Comparison of ENCODE assay signal across 8 cellular contexts in genomic region chr3:197309528-197310361, GRCh38. TPM values are rescaled to one million over a fixed set of nuclear protein-coding genes. Genes with fewer than 3 reads are reported as not detected.
A peak's percentile ranks its signal among the peaks of the same experiment; 100 is the strongest.
DNase-seq lines count a peak whose midpoint lies in the region; ATAC-seq, FAIRE-seq and TF ChIP-seq lines count a peak whose summit lies in the region.

No MANE protein-coding gene starts in this region.

- H3K4me1 Mint-ChIP-seq in CD8-positive, alpha-beta T cell (ENCODE audit: low read depth): peaks cover 10% of the 10 kb centered on the region

- H3K4me2 ChIP-seq in HepG2 (ENCODE audit: low read depth, low read length): no peak overlapping the region

- no peak overlapping the region for H3K9ac ChIP-seq in HepG2 (ENCODE audit: insufficient read depth, low read depth, low read length)

- H3K27ac ChIP-seq in body of pancreas (no peak overlapping the region), HepG2 (ENCODE audit: extremely low read length, insufficient read depth, low read length) (no peak overlapping the region)
- H3K27ac ChIP-seq in CD8-positive, alpha-beta T cell (ENCODE audit: low read depth, low read length): no peak overlapping the region

- no peaks in the 10 kb centered on the region for H3K9me3 Mint-ChIP-seq in CD8-positive, alpha-beta T cell

- WGBS in body of pancreas, 2 donors: 49 to 52% methylated on average over 5 of the region's 5 CpGs
- 40% methylated on average over 5 of the region's 5 CpGs for WGBS in HepG2 (ENCODE audit: low lambda C conversion rate)

- no peak overlapping the region for H3K4me3 Mint-ChIP-seq in CD8-positive, alpha-beta T cell

- intact Hi-C loops in body of pancreas (cut with DNase I): no loop called here
- intact Hi-C loops in HepG2 (cut with micrococcal nuclease; ENCODE audit: unreplicated experiment): no loop called here
- intact Hi-C loops in CD8-positive, alpha-beta T cell (cut with DNase I, micrococcal nuclease): no loop called here
- intact Hi-C loops in head of caudate nucleus (cut with DNase I): no loop called here

- FAIRE-seq in HepG2 (lab: Jason Lieb, UNC): no peak

- ATAC-seq in body of pancreas (peak; percentile 68), HepG2 (peak; percentile 53; the same call in 2 of the 3 replicates), HG02588 (IDR thresholded peaks at IDR 0.05; ENCODE audit: unreplicated experiment) (no peak)
- ATAC-seq in CD8-positive, alpha-beta T cell: no peak

- peaks cover 6% of the 10 kb centered on the region for H3K27me3 Mint-ChIP-seq in CD8-positive, alpha-beta T cell (ENCODE audit: low read depth)

- no TSS peak for BruUV-seq in HepG2 (replicated peaks; lab: Mats Ljungman, UMichigan)

- CTCF ChIA-PET in HepG2 (lab: Yijun Ruan, JAX; ENCODE audit: low intra/inter-chr PET ratio, low total read pairs): no interaction called here
- CTCF ChIA-PET in CD8-positive, alpha-beta T cell (lab: Charles Lee): no interaction called here

- H3K4me3 ChIP-seq in body of pancreas: no peak overlapping the region
- H3K4me3 ChIP-seq in HepG2 (replicated peaks in 1 of 3; ENCODE audit: insufficient read depth in 1 of 3, low read depth in 2 of 3, low read length in 3 of 3): no peak overlapping the region
- no peak overlapping the region for H3K4me3 ChIP-seq in CD8-positive, alpha-beta T cell (ENCODE audit: low read depth, low read length)

- no peak for TF ChIP-seq CTCF in body of pancreas (IDR thresholded peaks at IDR 0.05)
- no peak for TF ChIP-seq CTCF in HepG2 (CRISPR knock-in tag; IDR thresholded peaks at IDR 0.05)
- no peak for TF ChIP-seq CTCF in CD8-positive, alpha-beta T cell (IDR thresholded peaks at IDR 0.05)

- H3K79me2 ChIP-seq in HepG2 (ENCODE audit: insufficient read depth, low read length): no peaks in the 10 kb centered on the region

- H3K9me3 ChIP-seq in body of pancreas (no peaks in the 10 kb centered on the region), HepG2 (ENCODE audit: low read length) (no peaks in the 10 kb centered on the region)
- H3K9me3 ChIP-seq in CD8-positive, alpha-beta T cell (ENCODE audit: low read length): no peaks in the 10 kb centered on the region

- no peaks in the 10 kb centered on the region for H3K36me3 Mint-ChIP-seq in CD8-positive, alpha-beta T cell

- no peak for TF ChIP-seq POLR2A in body of pancreas (IDR thresholded peaks at IDR 0.05)
- TF ChIP-seq POLR2A in HepG2 (IDR thresholded peaks at IDR 0.05; ENCODE audit: insufficient read depth in 1 of 2, low read depth in 2 of 2, low read length in 2 of 2): no peak

- in situ Hi-C loops in KBM-7 (cut with MboI; ENCODE audit: low pct_unique_long_range_greater_than_20kb, low sequenced_read_pairs) (no loop called here), HepG2 (cut with HindIII; ENCODE audit: extremely low pct_ligation_motif_present, low pct_unique_long_range_greater_than_20kb) (no loop called here)

- H3K27ac Mint-ChIP-seq in CD8-positive, alpha-beta T cell: no peak overlapping the region

- H4K20me1 ChIP-seq in HepG2 (ENCODE audit: insufficient read depth, low read length): no peaks in the 10 kb centered on the region

- POLR2A ChIA-PET in HepG2 (lab: Yijun Ruan, JAX): interaction anchor here (0.9 kb wide), 1 partner anchor 14 kb away, joined by 3 read pairs; no protein-coding TSS in a partner anchor
- POLR2A ChIA-PET in CD8-positive, alpha-beta T cell (lab: Charles Lee): interaction anchor here (0.9 to 1.7 kb wide), 2 partner anchors 12 to 31 kb away, joined by 3 to 6 read pairs; no protein-coding TSS in a partner anchor

- no peaks in the 10 kb centered on the region for H3K27me3 ChIP-seq in body of pancreas
- H3K27me3 ChIP-seq in HepG2 (ENCODE audit: control insufficient read depth in 1 of 2, insufficient read depth in 2 of 2, low read length in 2 of 2): no peaks in the 10 kb centered on the region; a peak in 1 of 5 replicates
- H3K27me3 ChIP-seq in CD8-positive, alpha-beta T cell (ENCODE audit: insufficient read depth, low read length): no peaks in the 10 kb centered on the region

- DNase-seq in AG08395 (ENCODE audit: low spot score): peak; percentile 84
- DNase-seq in KBM-7: peak; percentile 12
- peak in 1 of 4 donors; percentile 11 for DNase-seq in body of pancreas
- DNase-seq in HepG2 (ENCODE audit: low spot score): no peak
- DNase-seq in CD8-positive, alpha-beta T cell: no peak
- no peak for DNase-seq in head of caudate nucleus
- DNase-seq in cerebellum (ENCODE audit: low spot score): no peak

- H2AFZ ChIP-seq in HepG2 (ENCODE audit: low read length): peak overlapping the region; percentile 36

- H3K4me1 ChIP-seq in body of pancreas: peaks cover 4% of the 10 kb centered on the region
- peaks cover 42% of the 10 kb centered on the region for H3K4me1 ChIP-seq in HepG2 (ENCODE audit: insufficient read depth, low read length)
- peaks cover 9% of the 10 kb centered on the region for H3K4me1 ChIP-seq in CD8-positive, alpha-beta T cell (ENCODE audit: insufficient read depth, low read length)

- TF ChIP-seq RAD21 in HepG2 (CRISPR knock-in tag; IDR thresholded peaks at IDR 0.05): no peak

- no peaks in the 10 kb centered on the region for H3K36me3 ChIP-seq in body of pancreas (replicated peaks in 1 of 2; ENCODE audit: insufficient read depth in 1 of 2, low read depth in 2 of 2)
- H3K36me3 ChIP-seq in HepG2 (replicated peaks in 1 of 2; ENCODE audit: control insufficient read depth in 1 of 2, insufficient read depth in 2 of 2, low read length in 2 of 2): no peaks in the 10 kb centered on the region
- no peaks in the 10 kb centered on the region for H3K36me3 ChIP-seq in CD8-positive, alpha-beta T cell (ENCODE audit: insufficient read depth, low read length)

- no peak for TF ChIP-seq EP300 in HepG2 (IDR thresholded peaks at IDR 0.05; ENCODE audit: low read depth in 2 of 2, low read length in 2 of 2)
- TF ChIP-seq EP300 in HepG2 (CRISPR knock-in tag; IDR thresholded peaks at IDR 0.05; ENCODE audit: borderline replicate concordance): no peak

TF ChIP-seq in HepG2, 621 proteins besides CTCF, POLR2A, EP300 and RAD21 (continues in another document):
- TF ChIP-seq CEBPG (CRISPR knock-in tag; IDR thresholded peaks at IDR 0.05) (peak; percentile 42; the same call in 1 of the 2 replicates), MAFK (conservative IDR thresholded peaks at IDR 0.05 in 1 of 2, IDR thresholded peaks at IDR 0.05 in 1 of 2; ENCODE audit: low read length in 2 of 2) (peak; percentile 98 to 99), ATF4 (CRISPR knock-in tag; IDR thresholded peaks at IDR 0.05) (peak in 1 of 2 experiments; percentile 44; a peak in 1 of 4 replicates), ZNF280D (CRISPR knock-in tag; IDR thresholded peaks at IDR 0.05) (no peak), KAT7 (CRISPR knock-in tag; IDR thresholded peaks at IDR 0.05; ENCODE audit: borderline replicate concordance) (no peak)

RNA-seq across cellular contexts. Expression of gene DLG1, which starts 11.3 kb away (rescaled TPM):
- total RNA-seq in body of pancreas: 10 to 100 TPM; 45.8 to 48.8 TPM
- 104 and 105 TPM in 2 replicates for total RNA-seq in HepG2 (2016; rRNA removed; fragmentation: Illumina TruSeq; extraction: Trizol)
- 40.0 and 44.2 TPM in 2 replicates for total RNA-seq in HepG2 (2016; cell fraction: cytosol; rRNA removed; fragmentation: Illumina TruSeq; extraction: Trizol; ENCODE audit: low read depth)
- 102 and 106 TPM in 2 replicates for total RNA-seq in HepG2 (2016; cell fraction: insoluble cytoplasmic fraction; rRNA removed; fragmentation: Illumina TruSeq; extraction: Trizol)
- total RNA-seq in HepG2 (2016; cell fraction: membrane; rRNA removed; fragmentation: Illumina TruSeq; extraction: Trizol): 33.5 and 37.5 TPM in 2 replicates
- 208 and 219 TPM in 2 replicates for total RNA-seq in HepG2 (2016; cell fraction: nucleus; rRNA removed; fragmentation: Illumina TruSeq; extraction: Trizol)
- 30.4 and 30.5 TPM in 2 replicates for polyA plus RNA-seq in HepG2 (2011; rRNA removed)
- polyA plus RNA-seq in HepG2 (2011; cell fraction: cytosol; rRNA removed): 7.7 and 13.1 TPM in 2 replicates
- polyA plus RNA-seq in HepG2 (2011; cell fraction: nucleus; rRNA removed): 38.0 and 75.0 TPM in 2 replicates
- polyA plus RNA-seq in HepG2 (2012): 34.1 and 38.3 TPM in 2 replicates
- polyA plus RNA-seq in HepG2 (2016; cell fraction: cytosol; fragmentation: Illumina TruSeq; extraction: Trizol; ENCODE audit: low read depth): 3.7 and 3.9 TPM in 2 replicates
- polyA plus RNA-seq in HepG2 (2016; cell fraction: insoluble cytoplasmic fraction; fragmentation: Illumina TruSeq; extraction: Trizol; ENCODE audit: low read depth): 67.8 and 68.9 TPM in 2 replicates
- polyA plus RNA-seq in HepG2 (2016; cell fraction: membrane; fragmentation: Illumina TruSeq; extraction: Trizol; ENCODE audit: low read depth): 10.5 and 12.7 TPM in 2 replicates
- polyA plus RNA-seq in HepG2 (2016; cell fraction: nucleus; fragmentation: Illumina TruSeq; extraction: Trizol; ENCODE audit: insufficient read depth, low read depth): 110 and 123 TPM in 2 replicates
- polyA minus RNA-seq in HepG2 (2011; rRNA and poly(A)+ RNA removed; ENCODE audit: low replicate concordance): 42.3 and 46.0 TPM in 2 replicates
- polyA minus RNA-seq in HepG2 (2011; cell fraction: cytosol; rRNA and poly(A)+ RNA removed): 23.2 and 29.7 TPM in 2 replicates
- 241 and 244 TPM in 2 replicates for polyA minus RNA-seq in HepG2 (2011; cell fraction: nucleus; rRNA and poly(A)+ RNA removed)
- 10 to 100 TPM; 70.9 to 72.9 TPM for total RNA-seq in CD8-positive, alpha-beta T cell
- total RNA-seq in cerebellum: 69.2 TPM

Comparison
In these comparisons a context has a peak if more than half of its experiments do, and no peak if none do; other contexts are left out.
1. DNase-seq: peak in AG08395 (single experiment) and KBM-7 (single experiment); none in HepG2 (single experiment), CD8-positive, alpha-beta T cell (0 of 7), head of caudate nucleus (0 of 42) and cerebellum (single experiment).
2. ATAC-seq: peak in body of pancreas (single experiment) and HepG2 (single experiment); none in CD8-positive, alpha-beta T cell (single experiment) and HG02588 (single experiment).